ENCODE assay signal across 24 cellular contexts in genomic region chr15:56782306-56782705, GRCh38. TPM values are rescaled to one million over a fixed set of nuclear protein-coding genes. Genes with fewer than 3 reads are reported as not detected.
DNase-seq lines count a peak whose midpoint lies in the region; ATAC-seq and TF ChIP-seq lines count a peak whose summit lies in the region.
"Had no signal": no experiment of that assay in that cellular context is flagged by ENCODE, and none has a peak within 500 bp of the region (broad histone marks: within the 10 kb centered on the region; RNA-seq: fewer than 3 reads in every experiment).

No MANE protein-coding gene starts in this region.

- no peaks in the 10 kb centered on the region for H3K36me3 ChIP-seq in liver (ENCODE audit: control insufficient read depth in 4 of 4, insufficient read depth in 3 of 4, low read depth in 1 of 4, low read length in 3 of 4)
- no peaks in the 10 kb centered on the region for H3K36me3 ChIP-seq in CD4-positive, alpha-beta memory T cell (ENCODE audit: insufficient read depth, low read length)
- H3K36me3 ChIP-seq: BE2C, BLaER1 had no signal

- H3K27me3 Mint-ChIP-seq in progenitor cell of endocrine pancreas (no peaks in the 10 kb centered on the region), type B pancreatic cell (no peaks in the 10 kb centered on the region)
- H3K27me3 Mint-ChIP-seq in CD4-positive, alpha-beta memory T cell = peaks cover 0 to 10% of the 10 kb centered on the region in 2 donors

- no peaks in the 10 kb centered on the region for H3K9me3 ChIP-seq in liver (ENCODE audit: control insufficient read depth in 4 of 4, low read length in 3 of 4)
- H3K9me3 ChIP-seq in CD4-positive, alpha-beta memory T cell (ENCODE audit: control insufficient read depth in 1 of 2, low read length in 2 of 2) = no peaks in the 10 kb centered on the region
- H3K9me3 ChIP-seq: BE2C, BLaER1, Caco-2 had no signal

- WGBS in liver = 40% methylated on average over 8 of the region's 8 CpGs

- peak in 1 of 2 donors; percentile 34 for TF ChIP-seq RAD21 in liver (IDR thresholded peaks at IDR 0.05)

- POLR2A ChIA-PET in CD4-positive, alpha-beta memory T cell (lab: Charles Lee; ENCODE audit: partially characterized antibody) = no interaction called here

- CTCF ChIA-PET in CD4-positive, alpha-beta memory T cell (lab: Charles Lee; ENCODE audit: partially characterized antibody) = no interaction called here

- H3K9me3 Mint-ChIP-seq in progenitor cell of endocrine pancreas (ENCODE audit: low read depth) = peaks cover 8% of the 10 kb centered on the region
- peaks cover 0 to 10% (median 0%) of the 10 kb centered on the region in 8 donors for H3K9me3 Mint-ChIP-seq in CD4-positive, alpha-beta memory T cell
- H3K9me3 Mint-ChIP-seq in type B pancreatic cell = peaks cover 7% of the 10 kb centered on the region
- H3K9me3 Mint-ChIP-seq: CD8-positive, alpha-beta T cell had no signal

- peak overlapping the region in 1 of 2 donors; percentile 78 for H3K27ac ChIP-seq in liver (ENCODE audit: low read depth in 1 of 2, low read length in 2 of 2)
- no peak overlapping the region for H3K27ac ChIP-seq in CD4-positive, alpha-beta memory T cell (ENCODE audit: low read depth, low read length)
- H3K27ac ChIP-seq: BLaER1 had no signal

- H3K4me1 ChIP-seq in liver (ENCODE audit: control insufficient read depth in 4 of 4, insufficient read depth in 4 of 4, low read length in 3 of 4) = peaks cover 5 to 12% (median 8%) of the 10 kb centered on the region in 4 donors
- H3K4me1 ChIP-seq in CD4-positive, alpha-beta memory T cell (ENCODE audit: insufficient read depth, low read length) = no peaks in the 10 kb centered on the region
- H3K4me1 ChIP-seq: BE2C, BLaER1, Caco-2 had no signal

- peak; percentile 79 for ATAC-seq in left lobe of liver
- ATAC-seq: CD8-positive, alpha-beta T cell; GM12878 had no signal

- H3K4me3 Mint-ChIP-seq in progenitor cell of endocrine pancreas (ENCODE audit: low read depth) = no peak overlapping the region
- no peak overlapping the region for H3K4me3 Mint-ChIP-seq in CD4-positive, alpha-beta memory T cell
- no peak overlapping the region for H3K4me3 Mint-ChIP-seq in type B pancreatic cell
- H3K4me3 Mint-ChIP-seq: CD14-positive monocyte; CD4-positive, CD25-positive, alpha-beta regulatory T cell; CD8-positive, alpha-beta T cell had no signal

- no peaks in the 10 kb centered on the region for H3K27me3 ChIP-seq in liver (ENCODE audit: control insufficient read depth in 4 of 4, insufficient read depth in 4 of 4, low read length in 3 of 4)
- no peaks in the 10 kb centered on the region for H3K27me3 ChIP-seq in CD4-positive, alpha-beta memory T cell (ENCODE audit: insufficient read depth, low read length)
- H3K27me3 ChIP-seq: BE2C, BLaER1 had no signal

- H3K36me3 Mint-ChIP-seq in progenitor cell of endocrine pancreas (ENCODE audit: insufficient read depth) = peaks cover 2% of the 10 kb centered on the region
- peaks cover 0 to 5% of the 10 kb centered on the region in 2 donors for H3K36me3 Mint-ChIP-seq in CD4-positive, alpha-beta memory T cell
- H3K36me3 Mint-ChIP-seq in type B pancreatic cell = no peaks in the 10 kb centered on the region
- H3K36me3 Mint-ChIP-seq: CD14-positive monocyte; CD8-positive, alpha-beta T cell had no signal

- H3K9ac ChIP-seq in liver (ENCODE audit: low read depth in 1 of 2, low read length in 2 of 2) = peak overlapping the region in 1 of 2 donors; percentile 63
- H3K9ac ChIP-seq: BLaER1 had no signal

- intact Hi-C loops in CD4-positive, alpha-beta memory T cell (cut with micrococcal nuclease) = no loop called here

- peak; percentile 60 for DNase-seq in left lobe of liver (ENCODE audit: low spot score)
- DNase-seq in progenitor cell of endocrine pancreas (ENCODE audit: low spot score, unreplicated experiment) = no peak
- no peak for DNase-seq in CD4-positive, alpha-beta memory T cell
- DNase-seq in type B pancreatic cell (ENCODE audit: extremely low spot score, unreplicated experiment) = no peak
- no peak for DNase-seq in D341Med (ENCODE audit: low spot score)
- DNase-seq: 8988T; ACHN; BE2C; C1 segment of cervical spinal cord; Caco-2; Calu3; CD4-positive, CD25-positive, alpha-beta regulatory T cell; CD8-positive, alpha-beta T cell; DMS 273 treated with DMSO at 0.1 percent for 48 hours; DMS153; DMS53; DMS79; DND-41; EL; GDM1 had no signal

- H3K4me3 ChIP-seq in liver (ENCODE audit: low read depth in 1 of 3, low read length in 3 of 3) = peak overlapping the region; percentile 11 to 62 (median 25)
- no peak overlapping the region for H3K4me3 ChIP-seq in CD4-positive, alpha-beta memory T cell (ENCODE audit: low read length in 2 of 2)
- H3K4me3 ChIP-seq: BLaER1, GM12878 had no signal

- TF ChIP-seq CTCF in liver (IDR thresholded peaks at IDR 0.05; ENCODE audit: low read depth, low read length, missing input control) (no peak), progenitor cell of endocrine pancreas (IDR thresholded peaks at IDR 0.05; ENCODE audit: unreplicated experiment) (no peak), type B pancreatic cell (conservative IDR thresholded peaks at IDR 0.05) (no peak)

- H3K27ac Mint-ChIP-seq in progenitor cell of endocrine pancreas = peak overlapping the region; percentile 26
- H3K27ac Mint-ChIP-seq in CD4-positive, alpha-beta memory T cell = no peak overlapping the region
- H3K27ac Mint-ChIP-seq in type B pancreatic cell = no peak overlapping the region
- H3K27ac Mint-ChIP-seq: CD14-positive monocyte; CD4-positive, CD25-positive, alpha-beta regulatory T cell; CD8-positive, alpha-beta T cell had no signal

- H3K4me1 Mint-ChIP-seq in progenitor cell of endocrine pancreas (ENCODE audit: low read depth) (no peaks in the 10 kb centered on the region), type B pancreatic cell (ENCODE audit: unreplicated experiment) (no peaks in the 10 kb centered on the region)
- H3K4me1 Mint-ChIP-seq in CD4-positive, alpha-beta memory T cell = peaks cover 13 to 16% (median 14%) of the 10 kb centered on the region in 4 donors

TF ChIP-seq in liver, 16 proteins besides CTCF, POLR2A, EP300 and RAD21 (continues in another document):
- TF ChIP-seq SP1 (IDR thresholded peaks at IDR 0.05) = peak; percentile 72
- no peak for TF ChIP-seq ATF3 (IDR thresholded peaks at IDR 0.05)
- TF ChIP-seq TAF1 (conservative IDR thresholded peaks at IDR 0.05) = no peak
- peak; percentile 10 for TF ChIP-seq REST (IDR thresholded peaks at IDR 0.05)
- no peak for TF ChIP-seq ZBTB33 (IDR thresholded peaks at IDR 0.05)
- peak; percentile 56 for TF ChIP-seq YY1 (IDR thresholded peaks at IDR 0.05)
- TF ChIP-seq RXRA (IDR thresholded peaks at IDR 0.05) = peak in 1 of 2 donors; percentile 53
- peak; percentile 14 for TF ChIP-seq MAX (IDR thresholded peaks at IDR 0.05)
- TF ChIP-seq FOXA2 (IDR thresholded peaks at IDR 0.05) = no peak
- TF ChIP-seq EGR1 (IDR thresholded peaks at IDR 0.05; ENCODE audit: low read depth in 2 of 2) = no peak
- TF ChIP-seq HNF4G (IDR thresholded peaks at IDR 0.05) = peak; percentile 21

RNA-seq across cellular contexts. Expression of gene ZNF280D, which starts 49.0 kb away (rescaled TPM):
- 15.8 TPM for total RNA-seq in left lobe of liver
- 10 to 100 TPM; 22.9 to 32.6 TPM for total RNA-seq in liver
- 10 to 100 TPM in 1 of 2 donors, 1 to 10 TPM in 1; 5.2 to 14.9 TPM for polyA plus RNA-seq in liver
- 26.9 and 29.7 TPM in 2 replicates for total RNA-seq in progenitor cell of endocrine pancreas
- 10 to 100 TPM; 44.5 to 50.1 TPM for total RNA-seq in CD4-positive, alpha-beta memory T cell
- 1 to 10 TPM; 4.1 to 7.9 TPM for polyA plus RNA-seq in CD4-positive, alpha-beta memory T cell
- total RNA-seq in type B pancreatic cell (ENCODE audit: low replicate concordance) = 15.2 and 18.0 TPM in 2 replicates

Comparison
In these comparisons a context has a peak if more than half of its experiments do, and no peak if none do; other contexts are left out.
1. H3K4me3 ChIP-seq: peak in liver (3 of 3); none in CD4-positive, alpha-beta memory T cell (0 of 2).